In genomic region chr16:71808593-71809449, GRCh38 we compare ENCODE assay signal across 8 cellular contexts. TPM values are rescaled to one million over a fixed set of nuclear protein-coding genes. Genes with fewer than 3 reads are reported as not detected.
DNase-seq lines count a peak whose midpoint lies in the region; ATAC-seq and TF ChIP-seq lines count a peak whose summit lies in the region.

TSS of gene AP1G1 (minus strand) at chr16:71808834. CDS start at chr16:71789479, 19,355 bp downstream.

- H2BK5ac ChIP-seq in trophoblast cell (ENCODE audit: low read depth, low read length, poor library complexity): peak within 1 kb of the TSS; percentile 97

- peak within 1 kb of the TSS; percentile 82 for H4K91ac ChIP-seq in trophoblast cell (ENCODE audit: low read depth, low read length)

- H3K79me2 ChIP-seq in trophoblast cell (ENCODE audit: control insufficient read depth, insufficient read depth, low read length, poor library complexity): peaks cover 18% of the 10 kb centered on the region

- H4K12ac ChIP-seq in trophoblast cell (ENCODE audit: low read depth, low read length): peak within 1 kb of the TSS; percentile 64

- peak within 1 kb of the TSS; percentile 75 for H2BK120ac ChIP-seq in trophoblast cell (ENCODE audit: insufficient read depth, low read length, poor library complexity)

- no CpG with 5 or more reads among the region's 54 CpGs for WGBS in trophoblast cell (ENCODE audit: extremely low coverage, insufficient coverage, insufficient read length)
- 0% methylated on average over 35 to 52 of the region's 54 CpGs for WGBS in tibial nerve, 2 donors

- H3K27me3 ChIP-seq in adipocyte (replicated peaks; ENCODE audit: control insufficient read depth, insufficient read depth, low read length): no peaks in the 10 kb centered on the region
- H3K27me3 ChIP-seq in trophoblast cell (ENCODE audit: insufficient read depth, low read length): no peaks in the 10 kb centered on the region
- H3K27me3 ChIP-seq in tibial nerve: no peaks in the 10 kb centered on the region

- peaks cover 9% of the 10 kb centered on the region for H3K79me1 ChIP-seq in trophoblast cell (ENCODE audit: low read length)

- TF ChIP-seq POLR2A in tibial nerve (IDR thresholded peaks at IDR 0.05): peak; percentile 6 to 65

- TF ChIP-seq EP300 in tibial nerve (IDR thresholded peaks at IDR 0.05): peak; percentile 22 to 97

- H3K14ac ChIP-seq in trophoblast cell (ENCODE audit: low read length): peak within 1 kb of the TSS; percentile 86

- peak; percentile 77 for ATAC-seq in HG02852 (IDR thresholded peaks at IDR 0.05; ENCODE audit: unreplicated experiment)

- intact Hi-C loops in cardiac septum (cut with DNase I): loop anchor here (2.0 to 5.0 kb wide), 3 partner anchors 38 to 87 kb away; partner anchors contain the start of genes ATXN1L, IST1 and PHLPP2

- peak within 1 kb of the TSS; percentile 94 for H2AFZ ChIP-seq in trophoblast cell (ENCODE audit: insufficient read depth, low read length, poor library complexity)

- peak within 1 kb of the TSS; percentile 98 for H3K4ac ChIP-seq in trophoblast cell (ENCODE audit: low read depth, low read length)

- H3K4me2 ChIP-seq in trophoblast cell (ENCODE audit: low read length): peak within 1 kb of the TSS; percentile 99

- no peak within 1 kb of the TSS for H3K23ac ChIP-seq in trophoblast cell (ENCODE audit: low read length)

- TF ChIP-seq CTCF in GM13976 (IDR thresholded peaks at IDR 0.05; ENCODE audit: borderline replicate concordance, control extremely low read depth, extremely low read depth, insufficient read depth, missing control alignments): no peak
- TF ChIP-seq CTCF in tibial nerve (IDR thresholded peaks at IDR 0.05): peak in 1 of 5 experiments; percentile 24

- H3K27ac ChIP-seq in trophoblast cell (ENCODE audit: low read depth, low read length) (peak within 1 kb of the TSS; percentile 92), tibial nerve (peak within 1 kb of the TSS; percentile 89 to 99 (median 96))

- H3K9me3 ChIP-seq in adipocyte (ENCODE audit: control insufficient read depth, low read length) (no peaks in the 10 kb centered on the region), trophoblast cell (ENCODE audit: insufficient read depth, low read depth, low read length) (no peaks in the 10 kb centered on the region), tibial nerve (no peaks in the 10 kb centered on the region)

- DNase-seq in GM13976 (ENCODE audit: low spot score): peak; percentile 94
- peak; percentile 92 for DNase-seq in NCI-H1436 treated with DMSO at 0.1 percent for 48 hours (lab: John Stamatoyannopoulos, UW)
- DNase-seq in T follicular helper cell (ENCODE audit: low read depth): peak; percentile 92
- DNase-seq in adipocyte (ENCODE audit: low read depth): peak; percentile 98
- DNase-seq in cardiac septum (ENCODE audit: low spot score): peak; percentile 98
- DNase-seq in trophoblast cell: peak; percentile 97 to 99
- DNase-seq in tibial nerve (ENCODE audit: low spot score in 2 of 2): peak; percentile 83 to 85

- peaks cover 32% of the 10 kb centered on the region for H3K4me1 ChIP-seq in adipocyte (ENCODE audit: control insufficient read depth, insufficient read depth, low read length)
- peaks cover 0 to 2% of the 10 kb centered on the region in 2 experiments for H3K4me1 ChIP-seq in trophoblast cell (ENCODE audit: control insufficient read depth in 1 of 2, insufficient read depth in 2 of 2, low read length in 2 of 2)
- H3K4me1 ChIP-seq in tibial nerve: peaks cover 0 to 39% (median 16%) of the 10 kb centered on the region in 4 donors

- in situ Hi-C loops in GM13976 (cut with MboI; ENCODE audit: low sequenced_read_pairs, unreplicated experiment): no loop called here

- peaks cover 7% of the 10 kb centered on the region for H3K36me3 ChIP-seq in adipocyte (ENCODE audit: control insufficient read depth, insufficient read depth, low read length, severe bottlenecking)
- peaks cover 4 to 10% of the 10 kb centered on the region in 2 experiments for H3K36me3 ChIP-seq in trophoblast cell (ENCODE audit: control insufficient read depth in 1 of 2, insufficient read depth in 2 of 2, low read length in 2 of 2)
- peaks cover 0 to 10% (median 0%) of the 10 kb centered on the region in 3 donors for H3K36me3 ChIP-seq in tibial nerve

- H3K18ac ChIP-seq in trophoblast cell (ENCODE audit: low read length): peak within 1 kb of the TSS; percentile 79

- H2AK5ac ChIP-seq in trophoblast cell (ENCODE audit: low read length): peak within 1 kb of the TSS; percentile 99

- peak within 1 kb of the TSS; percentile 72 for H2BK12ac ChIP-seq in trophoblast cell (ENCODE audit: low read length)

- peak within 1 kb of the TSS; percentile 99 for H3K4me3 ChIP-seq in adipocyte (ENCODE audit: low read length)
- peak within 1 kb of the TSS; percentile 82 for H3K4me3 ChIP-seq in trophoblast cell (ENCODE audit: low read depth, low read length)
- peak within 1 kb of the TSS; percentile 72 to 96 (median 85) for H3K4me3 ChIP-seq in tibial nerve

- H4K8ac ChIP-seq in trophoblast cell (ENCODE audit: low read depth, low read length): peak within 1 kb of the TSS; percentile 99

- H3K9ac ChIP-seq in adipocyte (ENCODE audit: low read length): peak within 1 kb of the TSS; percentile 89
- peak within 1 kb of the TSS; percentile 98 for H3K9ac ChIP-seq in trophoblast cell (ENCODE audit: low read length)

RNA-seq across cellular contexts. Expression of gene AP1G1, which starts in this region (rescaled TPM):
- 39.2 TPM for total RNA-seq in cardiac septum
- 65.1 and 66.3 TPM in 2 replicates for polyA plus RNA-seq in trophoblast cell (2013)
- total RNA-seq in tibial nerve: 100 to 1,000 TPM in 1 of 4 donors, 10 to 100 TPM in 3; 68.4 to 100 (median 95.6) TPM

Comparison
In these comparisons a context has a peak if more than half of its experiments do, and no peak if none do; other contexts are left out.
1. Peak in every context shown above with its lines: DNase-seq, ATAC-seq, H3K4me3 ChIP-seq and H3K27ac ChIP-seq.